ENCODE assay signal across 18 cellular contexts in genomic region chr5:137700282-137700680, GRCh38. TPM values are rescaled to one million over a fixed set of nuclear protein-coding genes. Genes with fewer than 3 reads are reported as not detected.
A peak's percentile ranks its signal among the peaks of the same experiment; 100 is the strongest.
DNase-seq lines count a peak whose midpoint lies in the region; ATAC-seq and TF ChIP-seq lines count a peak whose summit lies in the region.
"Had no signal": no experiment of that assay in that cellular context is flagged by ENCODE, and none has a peak within 500 bp of the region (broad histone marks: within the 10 kb centered on the region; RNA-seq: fewer than 3 reads in every experiment).

No MANE protein-coding gene starts in this region.

- H3K9me3 Mint-ChIP-seq in naive thymus-derived CD4-positive, alpha-beta T cell = peaks cover 0 to 4% (median 0%) of the 10 kb centered on the region in 11 donors
- H3K9me3 Mint-ChIP-seq in activated naive CD4-positive, alpha-beta T cell treated with anti-CD3 and anti-CD28 coated beads, Interleukin-2, amount 10 ng/mL, durations not matched to agents 7 days and 5 days = no peaks in the 10 kb centered on the region

- H3K9me3 ChIP-seq in right atrium auricular region = no peaks in the 10 kb centered on the region
- no peaks in the 10 kb centered on the region for H3K9me3 ChIP-seq in right cardiac atrium (ENCODE audit: control insufficient read depth, low read length)
- no peaks in the 10 kb centered on the region for H3K9me3 ChIP-seq in naive thymus-derived CD4-positive, alpha-beta T cell (ENCODE audit: control insufficient read depth in 2 of 3, low read length in 3 of 3)
- H3K9me3 ChIP-seq: A549, Peyer's patch had no signal

- POLR2A ChIA-PET in naive thymus-derived CD4-positive, alpha-beta T cell (lab: Charles Lee) = interaction anchor here (1.0 to 11.7 kb wide), 2 partner anchors 34 to 36 kb away, joined by 4 to 197 read pairs; partner anchors contain the start of gene KLHL3

- H3K4me3 Mint-ChIP-seq in naive thymus-derived CD4-positive, alpha-beta T cell = no peak overlapping the region
- H3K4me3 Mint-ChIP-seq in activated naive CD4-positive, alpha-beta T cell treated with anti-CD3 and anti-CD28 coated beads, Interleukin-2, amount 10 ng/mL, durations not matched to agents 7 days and 5 days = no peak overlapping the region
- H3K4me3 Mint-ChIP-seq: CD4-positive, alpha-beta memory T cell had no signal

- H3K27me3 ChIP-seq in right atrium auricular region = no peaks in the 10 kb centered on the region
- H3K27me3 ChIP-seq in right cardiac atrium (ENCODE audit: control insufficient read depth, insufficient read depth) = no peaks in the 10 kb centered on the region
- no peaks in the 10 kb centered on the region for H3K27me3 ChIP-seq in naive thymus-derived CD4-positive, alpha-beta T cell (ENCODE audit: control insufficient read depth in 2 of 2, insufficient read depth in 2 of 2, low read length in 2 of 2)
- H3K27me3 ChIP-seq: Peyer's patch had no signal

- H3K27ac ChIP-seq in right atrium auricular region (peak overlapping the region; percentile 23 to 67), right cardiac atrium (ENCODE audit: low read length) (no peak overlapping the region)
- H3K27ac ChIP-seq in naive thymus-derived CD4-positive, alpha-beta T cell (ENCODE audit: low read depth, low read length) = no peak overlapping the region
- H3K27ac ChIP-seq: A549, Peyer's patch had no signal

- ATAC-seq in right cardiac atrium (no peak), HG02981 (IDR thresholded peaks at IDR 0.05; ENCODE audit: unreplicated experiment) (no peak)
- ATAC-seq in naive thymus-derived CD4-positive, alpha-beta T cell = no peak
- ATAC-seq: A549 had no signal

- H3K4me3 ChIP-seq in right atrium auricular region (no peak overlapping the region), right cardiac atrium (ENCODE audit: low read length) (no peak overlapping the region), choroid plexus epithelial cell (ENCODE audit: low read depth, low read length) (no peak overlapping the region)
- no peak overlapping the region for H3K4me3 ChIP-seq in naive thymus-derived CD4-positive, alpha-beta T cell (ENCODE audit: low read length)
- H3K4me3 ChIP-seq: A549, Peyer's patch had no signal

- H3K4me1 Mint-ChIP-seq in naive thymus-derived CD4-positive, alpha-beta T cell = peaks cover 19 to 65% (median 49%) of the 10 kb centered on the region in 7 donors
- peaks cover 35% of the 10 kb centered on the region for H3K4me1 Mint-ChIP-seq in activated naive CD4-positive, alpha-beta T cell treated with anti-CD3 and anti-CD28 coated beads, Interleukin-2, amount 10 ng/mL, durations not matched to agents 7 days and 5 days

- H3K4me1 ChIP-seq in right atrium auricular region (peaks cover 0 to 27% of the 10 kb centered on the region in 2 donors), right cardiac atrium (ENCODE audit: control insufficient read depth, insufficient read depth, low read length) (peaks cover 5% of the 10 kb centered on the region)
- peaks cover 14 to 37% of the 10 kb centered on the region in 2 donors for H3K4me1 ChIP-seq in naive thymus-derived CD4-positive, alpha-beta T cell (ENCODE audit: control insufficient read depth in 2 of 2, insufficient read depth in 2 of 2, low read length in 2 of 2)
- H3K4me1 ChIP-seq: A549, Peyer's patch had no signal

- TF ChIP-seq CTCF in right atrium auricular region (IDR thresholded peaks at IDR 0.05) = no peak
- TF ChIP-seq CTCF in choroid plexus epithelial cell (conservative IDR thresholded peaks at IDR 0.05; ENCODE audit: low read depth, low read length) = no peak

- intact Hi-C loops in right cardiac atrium (cut with DNase I) = no loop called here
- intact Hi-C loops in naive thymus-derived CD4-positive, alpha-beta T cell (cut with micrococcal nuclease) = no loop called here

- 78% methylated on average over 3 of the region's 3 CpGs for WGBS in right cardiac atrium

- no peaks in the 10 kb centered on the region for H3K27me3 Mint-ChIP-seq in naive thymus-derived CD4-positive, alpha-beta T cell
- H3K27me3 Mint-ChIP-seq in activated naive CD4-positive, alpha-beta T cell treated with anti-CD3 and anti-CD28 coated beads, Interleukin-2, amount 10 ng/mL, durations not matched to agents 7 days and 5 days = no peaks in the 10 kb centered on the region
- H3K27me3 Mint-ChIP-seq: CD4-positive, alpha-beta memory T cell had no signal

- H3K27ac Mint-ChIP-seq in naive thymus-derived CD4-positive, alpha-beta T cell = peak overlapping the region in 7 of 9 donors; percentile 44 to 97 (median 90)
- no peak overlapping the region for H3K27ac Mint-ChIP-seq in activated naive CD4-positive, alpha-beta T cell treated with anti-CD3 and anti-CD28 coated beads, Interleukin-2, amount 10 ng/mL, durations not matched to agents 7 days and 5 days

- peaks cover 21 to 64% (median 53%) of the 10 kb centered on the region in 5 donors for H3K36me3 Mint-ChIP-seq in naive thymus-derived CD4-positive, alpha-beta T cell
- H3K36me3 Mint-ChIP-seq in activated naive CD4-positive, alpha-beta T cell treated with anti-CD3 and anti-CD28 coated beads, Interleukin-2, amount 10 ng/mL, durations not matched to agents 7 days and 5 days = peaks cover 61% of the 10 kb centered on the region

- DNase-seq in right atrium auricular region (ENCODE audit: low spot score) (no peak), right cardiac atrium (no peak), choroid plexus epithelial cell (ENCODE audit: low read depth) (peak; percentile 53), Ammon's horn (ENCODE audit: low spot score) (no peak)
- no peak for DNase-seq in naive thymus-derived CD4-positive, alpha-beta T cell
- no peak for DNase-seq in activated naive CD4-positive, alpha-beta T cell treated with anti-CD3 and anti-CD28 coated beads, Interleukin-2, amount 10 ng/mL, durations not matched to agents 7 days and 5 days
- DNase-seq: AML-193; CD4-positive, alpha-beta memory T cell; DMS79 treated with DMSO at 0.1 percent for 48 hours; GDM1; MM.1S; NCI-H1417; NCI-H1930; NCI-H510A treated with DMSO at 0.1 percent for 48 hours; Peyer's patch; SHP77 treated with DMSO at 0.1 percent for 48 hours had no signal

- CTCF ChIA-PET in naive thymus-derived CD4-positive, alpha-beta T cell (lab: Charles Lee) = interaction anchor here (8.2 kb wide), 1 partner anchor 39 kb away, joined by 73 read pairs; no protein-coding TSS in a partner anchor
- CTCF ChIA-PET in activated naive CD4-positive, alpha-beta T cell treated with anti-CD3 and anti-CD28 coated beads, Interleukin-2, amount 10 ng/mL, durations not matched to agents 7 days and 5 days (lab: Charles Lee) = no interaction called here

- H3K36me3 ChIP-seq in right atrium auricular region = peaks cover 27% of the 10 kb centered on the region
- no peaks in the 10 kb centered on the region for H3K36me3 ChIP-seq in naive thymus-derived CD4-positive, alpha-beta T cell (ENCODE audit: control insufficient read depth in 2 of 3, insufficient read depth in 3 of 3, low read length in 3 of 3)
- H3K36me3 ChIP-seq: Peyer's patch had no signal

RNA-seq across cellular contexts. Expression of gene KLHL3, which starts 35.6 kb away (rescaled TPM):
- 10 to 100 TPM; 24.6 to 38.2 TPM for total RNA-seq in right atrium auricular region
- 10 to 100 TPM; 39.6 to 57.7 (median 41.0) TPM for total RNA-seq in right cardiac atrium
- 13.1 TPM for polyA plus RNA-seq in right cardiac atrium
- 10 to 100 TPM; 10.4 to 47.3 (median 26.6) TPM for total RNA-seq in naive thymus-derived CD4-positive, alpha-beta T cell
- polyA plus RNA-seq in naive thymus-derived CD4-positive, alpha-beta T cell = 1 to 10 TPM; 4.6 to 6.3 TPM

RNA-seq across cellular contexts. Expression of gene HNRNPA0, which starts 53.9 kb away (rescaled TPM):
- total RNA-seq in right atrium auricular region = 1 to 10 TPM; 6.9 to 8.6 TPM
- total RNA-seq in right cardiac atrium = 10 to 100 TPM; 16.7 to 26.7 (median 19.7) TPM
- 19.5 TPM for polyA plus RNA-seq in right cardiac atrium
- 10 to 100 TPM; 30.0 to 40.2 (median 30.7) TPM for total RNA-seq in naive thymus-derived CD4-positive, alpha-beta T cell
- polyA plus RNA-seq in naive thymus-derived CD4-positive, alpha-beta T cell = 10 to 100 TPM; 17.8 to 20.7 TPM

Comparison
In these comparisons a context has a peak if more than half of its experiments do, and no peak if none do; other contexts are left out.
1. H3K27ac ChIP-seq: peak in right atrium auricular region (2 of 2); none in right cardiac atrium (single experiment) and naive thymus-derived CD4-positive, alpha-beta T cell (single experiment).